Comparison of ENCODE assay signal across 9 cellular contexts in the genomic region with DNA sequence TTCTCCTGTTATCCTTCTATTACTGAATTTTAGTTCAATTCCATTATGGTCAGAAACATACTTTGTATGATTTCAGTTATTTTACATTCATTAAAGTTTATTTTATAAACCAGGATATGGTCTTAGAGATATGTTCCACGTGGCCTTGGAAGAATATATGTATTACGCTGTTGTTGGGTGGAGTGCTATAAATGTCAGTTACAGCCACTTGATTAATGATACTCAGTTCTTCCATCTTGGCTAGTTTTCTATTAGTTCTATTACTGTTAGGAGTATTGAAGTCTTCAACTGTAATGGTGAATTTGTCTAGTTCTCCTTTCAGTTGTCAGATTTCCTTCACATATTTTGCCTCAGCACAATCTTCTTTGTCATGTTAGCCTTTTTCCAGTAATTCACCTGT.
"Had no signal": no experiment of that assay in that cellular context is flagged by ENCODE, and none has a peak within 500 bp of the region (broad histone marks: within the 10 kb centered on the region; RNA-seq: fewer than 3 reads in every experiment).

No MANE protein-coding gene starts in this region.

- H2AFZ ChIP-seq: GM23248 had no signal

- H3K27ac ChIP-seq: GM23248, HL-60 had no signal

- H3K9me3 Mint-ChIP-seq: HFFc6, IgD-negative memory B cell had no signal

- ATAC-seq: HepG2 had no signal

- H3K9ac ChIP-seq: GM23248 had no signal

- FAIRE-seq: HepG2 had no signal

- H3K4me3 Mint-ChIP-seq: HFFc6, IgD-negative memory B cell had no signal

- H3K27ac Mint-ChIP-seq: HFFc6, IgD-negative memory B cell had no signal

- H3K27me3 Mint-ChIP-seq: IgD-negative memory B cell had no signal

- DNase-seq: GM23248, GOT3, H7, HCEC 1CT, HFFc6, KG1 had no signal

- H3K4me3 ChIP-seq: GM23248 had no signal
